In genomic region chr1:20507564-20508410, GRCh38 we compare ENCODE assay signal across 8 cellular contexts.
DNase-seq lines count a peak whose midpoint lies in the region; ATAC-seq lines count a peak whose summit lies in the region.

TSS of gene MUL1 (minus strand) at chr1:20508151. CDS start at chr1:20508024, 127 bp downstream.

- DNase-seq in ACHN = peak; percentile 90
- peak; percentile 73 for DNase-seq in NCI-H345 treated with DMSO at 0.1 percent for 48 hours (lab: John Stamatoyannopoulos, UW; ENCODE audit: unreplicated experiment)
- DNase-seq in activated CD4-positive, CD25-positive, alpha-beta regulatory T cell (lab: John Stamatoyannopoulos, UW) = peak; percentile 86 to 96 (median 91)
- peak; percentile 66 to 97 (median 91) for DNase-seq in caudate nucleus (lab: John Stamatoyannopoulos, UW)
- peak; percentile 97 for DNase-seq in inferior parietal cortex (ENCODE audit: extremely low spot score)
- peak; percentile 76 for DNase-seq in smooth muscle cell of the brain vasculature (ENCODE audit: low read depth, low spot score)

- in situ Hi-C loops in ACHN (cut with HindIII; ENCODE audit: low pct_ligation_motif_present, low pct_unique_long_range_greater_than_20kb, low sequenced_read_pairs) = no loop called here

- peak within 1 kb of the TSS; percentile 74 for H3K27ac ChIP-seq in caudate nucleus (ENCODE audit: low read depth, low read length)

- ATAC-seq in GM18909 (IDR thresholded peaks at IDR 0.05; ENCODE audit: poor library complexity, unreplicated experiment) = peak; percentile 89
- peak; percentile 93 for ATAC-seq in HG03280 (IDR thresholded peaks at IDR 0.05; ENCODE audit: unreplicated experiment)

Comparison
In these comparisons a context has a peak if more than half of its experiments do, and no peak if none do; other contexts are left out.
1. Peak in every context shown above with its lines: DNase-seq, ATAC-seq and H3K27ac ChIP-seq.